In the genomic region with DNA sequence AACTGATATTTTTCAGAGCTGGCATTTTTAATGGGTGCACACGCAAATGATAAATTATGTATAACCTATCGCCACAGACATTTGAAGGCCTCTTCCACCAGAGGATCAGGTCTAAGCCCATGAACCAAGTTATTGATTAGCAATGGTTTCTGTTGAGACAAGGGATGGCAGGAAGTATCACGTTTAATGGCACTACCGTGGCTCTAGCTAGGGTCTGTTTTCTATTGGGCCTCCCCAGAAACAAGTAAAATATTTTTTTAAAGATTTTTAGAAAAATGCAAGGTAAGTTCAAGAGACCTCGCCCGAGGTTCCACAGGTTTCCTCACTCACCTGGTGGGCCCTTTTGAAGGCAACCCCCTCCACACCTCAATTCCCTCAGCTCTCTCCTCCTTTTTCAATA, we compare ENCODE assay signal across 8 cellular contexts. TPM values are rescaled to one million over a fixed set of nuclear protein-coding genes. Genes with fewer than 3 reads are reported as not detected.
DNase-seq lines count a peak whose midpoint lies in the region; TF ChIP-seq lines count a peak whose summit lies in the region.

No MANE protein-coding gene starts in this region.

- peak overlapping the region; percentile 80 for H3K27ac Mint-ChIP-seq in activated naive CD4-positive, alpha-beta T cell treated with anti-CD3 and anti-CD28 coated beads, Interleukin-2, amount 10 ng/mL, durations not matched to agents 7 days and 5 days
- H3K27ac Mint-ChIP-seq in dendritic cell treated with granulocyte-macrophage colony-stimulating factor and Interleukin-4, amounts not matched to agents 40 ng/mL and 50 ng/mL, for 4 days, result peak overlapping the region; percentile 89

- intact Hi-C loops in dendritic cell treated with granulocyte-macrophage colony-stimulating factor and Interleukin-4, amounts not matched to agents 40 ng/mL and 50 ng/mL, for 4 days (cut with micrococcal nuclease), result no loop called here

- peaks cover 49% of the 10 kb centered on the region for H3K4me1 ChIP-seq in Loucy (ENCODE audit: insufficient read depth, low read length, poor library complexity, severe bottlenecking)

- H4K20me1 ChIP-seq in Loucy (ENCODE audit: insufficient read depth, low read length, poor library complexity, severe bottlenecking) (peaks cover 44% of the 10 kb centered on the region), neural cell (ENCODE audit: insufficient read depth) (no peaks in the 10 kb centered on the region)

- CTCF ChIA-PET in activated naive CD4-positive, alpha-beta T cell treated with anti-CD3 and anti-CD28 coated beads, Interleukin-2, amount 10 ng/mL, durations not matched to agents 7 days and 5 days (lab: Charles Lee), result interaction anchor here (0.7 to 2.0 kb wide), 4 partner anchors 10 to 328 kb away, joined by 3 to 16 read pairs (median 4); partner anchors contain the start of gene NFU1
- CTCF ChIA-PET in GM10248 (lab: Yijun Ruan, JAX), result interaction anchor here (1.3 to 2.3 kb wide), 3 partner anchors 10 to 16 kb away, joined by 5 to 13 read pairs (median 5); no protein-coding TSS in a partner anchor

- no peak for TF ChIP-seq EP300 in neural cell (conservative IDR thresholded peaks at IDR 0.05; ENCODE audit: poor library complexity, severe bottlenecking)

- H3K27me3 Mint-ChIP-seq in activated naive CD4-positive, alpha-beta T cell treated with anti-CD3 and anti-CD28 coated beads, Interleukin-2, amount 10 ng/mL, durations not matched to agents 7 days and 5 days, result no peaks in the 10 kb centered on the region
- H3K27me3 Mint-ChIP-seq in dendritic cell treated with granulocyte-macrophage colony-stimulating factor and Interleukin-4, amounts not matched to agents 40 ng/mL and 50 ng/mL, for 4 days, result no peaks in the 10 kb centered on the region

- peaks cover 47% of the 10 kb centered on the region for H3K4me1 Mint-ChIP-seq in activated naive CD4-positive, alpha-beta T cell treated with anti-CD3 and anti-CD28 coated beads, Interleukin-2, amount 10 ng/mL, durations not matched to agents 7 days and 5 days
- H3K4me1 Mint-ChIP-seq in dendritic cell treated with granulocyte-macrophage colony-stimulating factor and Interleukin-4, amounts not matched to agents 40 ng/mL and 50 ng/mL, for 4 days (ENCODE audit: low read depth), result peaks cover 60% of the 10 kb centered on the region

- no peak for TF ChIP-seq RAD21 in neural cell (conservative IDR thresholded peaks at IDR 0.05)

- peak overlapping the region; percentile 87 for H3K4me3 Mint-ChIP-seq in activated naive CD4-positive, alpha-beta T cell treated with anti-CD3 and anti-CD28 coated beads, Interleukin-2, amount 10 ng/mL, durations not matched to agents 7 days and 5 days
- peak overlapping the region; percentile 91 for H3K4me3 Mint-ChIP-seq in dendritic cell treated with granulocyte-macrophage colony-stimulating factor and Interleukin-4, amounts not matched to agents 40 ng/mL and 50 ng/mL, for 4 days

- H3K36me3 Mint-ChIP-seq in activated naive CD4-positive, alpha-beta T cell treated with anti-CD3 and anti-CD28 coated beads, Interleukin-2, amount 10 ng/mL, durations not matched to agents 7 days and 5 days, result peaks cover 9% of the 10 kb centered on the region
- H3K36me3 Mint-ChIP-seq in dendritic cell treated with granulocyte-macrophage colony-stimulating factor and Interleukin-4, amounts not matched to agents 40 ng/mL and 50 ng/mL, for 4 days (ENCODE audit: low read depth), result peaks cover 22% of the 10 kb centered on the region

- H3K9me2 ChIP-seq in Loucy (replicated peaks; ENCODE audit: low read depth, low read length) (no peaks in the 10 kb centered on the region), neural cell (ENCODE audit: insufficient read depth, low read length) (no peaks in the 10 kb centered on the region)

- H3K27ac ChIP-seq in neural cell (ENCODE audit: low read length), result peak overlapping the region; percentile 80

- POLR2A ChIA-PET in GM10248 (lab: Yijun Ruan, JAX), result interaction anchor here (0.6 kb wide), 1 partner anchor 9 kb away, joined by 4 read pairs; no protein-coding TSS in a partner anchor

- H3K9ac ChIP-seq in Loucy (ENCODE audit: low read depth, low read length, poor library complexity, severe bottlenecking), result peak overlapping the region; percentile 90
- H3K9ac ChIP-seq in neural cell (ENCODE audit: low read length), result peak overlapping the region; percentile 85

- no peaks in the 10 kb centered on the region for H3K36me3 ChIP-seq in Loucy (ENCODE audit: insufficient read depth, low read length)
- H3K36me3 ChIP-seq in neural cell (ENCODE audit: insufficient read depth, low read length), result no peaks in the 10 kb centered on the region

- H3K4me2 ChIP-seq in Loucy (ENCODE audit: low read depth, low read length, poor library complexity, severe bottlenecking) (peak overlapping the region; percentile 81), neural cell (ENCODE audit: low read length) (peak overlapping the region; percentile 76)

- DNase-seq in activated naive CD4-positive, alpha-beta T cell treated with anti-CD3 and anti-CD28 coated beads, Interleukin-2, amount 10 ng/mL, durations not matched to agents 7 days and 5 days, result no peak
- DNase-seq in activated naive CD4-positive, alpha-beta T cell (lab: John Stamatoyannopoulos, UW), result no peak
- DNase-seq in GM10248 (ENCODE audit: extremely low spot score) (no peak), MV-4-11 (lab: John Stamatoyannopoulos, UW) (no peak), NCI-H345 treated with DMSO at 0.1 percent for 48 hours (lab: John Stamatoyannopoulos, UW; ENCODE audit: unreplicated experiment) (no peak)

- H3K79me2 ChIP-seq in Loucy (ENCODE audit: insufficient read depth, low read length), result peaks cover 64% of the 10 kb centered on the region
- peaks cover 45% of the 10 kb centered on the region for H3K79me2 ChIP-seq in neural cell (replicated peaks; ENCODE audit: insufficient read depth, low read length)

- peak overlapping the region; percentile 86 for H3K4me3 ChIP-seq in Loucy (ENCODE audit: low read length, poor library complexity, severe bottlenecking)
- peak overlapping the region; percentile 94 for H3K4me3 ChIP-seq in neural cell (ENCODE audit: low read length)

- H3K9me3 ChIP-seq in Loucy (ENCODE audit: insufficient read depth, low read depth, low read length), result no peaks in the 10 kb centered on the region
- H3K9me3 ChIP-seq in neural cell (ENCODE audit: low read length), result no peaks in the 10 kb centered on the region

- no peaks in the 10 kb centered on the region for H3F3A ChIP-seq in Loucy (ENCODE audit: low read depth)
- H3F3A ChIP-seq in neural cell (ENCODE audit: insufficient read depth, low read length, poor library complexity, severe bottlenecking), result no peaks in the 10 kb centered on the region

- TF ChIP-seq CTCF in Loucy (conservative IDR thresholded peaks at IDR 0.05; ENCODE audit: low read length) (no peak), neural cell (IDR thresholded peaks at IDR 0.05; ENCODE audit: poor library complexity, severe bottlenecking) (no peak), GM10248 (IDR thresholded peaks at IDR 0.05; ENCODE audit: control extremely low read depth, extremely low read depth, low read depth, missing control alignments) (no peak)

- H3K27me3 ChIP-seq in Loucy (ENCODE audit: insufficient read depth, low read length, poor library complexity, severe bottlenecking), result no peaks in the 10 kb centered on the region
- no peaks in the 10 kb centered on the region for H3K27me3 ChIP-seq in neural cell (ENCODE audit: insufficient read depth, low read depth, low read length)

- H3K9me3 Mint-ChIP-seq in activated naive CD4-positive, alpha-beta T cell treated with anti-CD3 and anti-CD28 coated beads, Interleukin-2, amount 10 ng/mL, durations not matched to agents 7 days and 5 days, result no peaks in the 10 kb centered on the region
- H3K9me3 Mint-ChIP-seq in dendritic cell treated with granulocyte-macrophage colony-stimulating factor and Interleukin-4, amounts not matched to agents 40 ng/mL and 50 ng/mL, for 4 days, result no peaks in the 10 kb centered on the region

- peak overlapping the region; percentile 90 for H2AFZ ChIP-seq in Loucy (ENCODE audit: low read length)
- H2AFZ ChIP-seq in neural cell (ENCODE audit: low read depth, low read length), result peak overlapping the region; percentile 91

TF ChIP-seq in neural cell, 6 proteins besides CTCF, POLR2A, EP300 and RAD21:
- TF ChIP-seq REST (IDR thresholded peaks at IDR 0.05; ENCODE audit: borderline replicate concordance) (no peak), TAF1 (IDR thresholded peaks at IDR 0.05; ENCODE audit: low read depth) (no peak), EZH2 (IDR thresholded peaks at IDR 0.05; ENCODE audit: borderline replicate concordance, insufficient read depth, low read length, poor library complexity, severe bottlenecking) (no peak), POLR2AphosphoS5 (IDR thresholded peaks at IDR 0.05) (no peak), MXI1 (conservative IDR thresholded peaks at IDR 0.05; ENCODE audit: poor library complexity, severe bottlenecking) (no peak), SMC3 (conservative IDR thresholded peaks at IDR 0.05; ENCODE audit: poor library complexity) (no peak)
TF ChIP-seq in neural cell: peak in this region for 0.

RNA-seq across cellular contexts. Expression of gene GFPT1, which starts 0.7 kb away (rescaled TPM):
- polyA plus RNA-seq in neural cell, result 32.3 and 39.4 TPM in 2 replicates
- polyA minus RNA-seq in neural cell, result 96.2 and 107 TPM in 2 replicates

RNA-seq across cellular contexts. Expression of gene NFU1, which starts 50.9 kb away (rescaled TPM):
- polyA plus RNA-seq in neural cell, result 101 and 116 TPM in 2 replicates
- polyA minus RNA-seq in neural cell, result 48.0 and 50.7 TPM in 2 replicates
